1 cellular context compared by ENCODE assay signal in genomic region chr11:92376680-92377079, GRCh38.
TF ChIP-seq lines count a peak whose summit lies in the region.

No MANE protein-coding gene starts in this region.

TF ChIP-seq in HepG2, 621 proteins besides CTCF, POLR2A, EP300 and RAD21 (continued from another document):
- TF ChIP-seq ADNP (CRISPR knock-in tag; IDR thresholded peaks at IDR 0.05) (no peak), CREM (IDR thresholded peaks at IDR 0.05) (no peak), CREM (CRISPR knock-in tag; IDR thresholded peaks at IDR 0.05) (no peak), HES4 (CRISPR knock-in tag; IDR thresholded peaks at IDR 0.05; ENCODE audit: borderline replicate concordance) (no peak), MAFF (IDR thresholded peaks at IDR 0.05; ENCODE audit: low read depth, low read length) (peak; percentile 64; the same call in 1 of the 2 replicates), HOXA9 (CRISPR knock-in tag; IDR thresholded peaks at IDR 0.05; ENCODE audit: borderline replicate concordance) (no peak), MAFK (conservative IDR thresholded peaks at IDR 0.05 in 1 of 2, IDR thresholded peaks at IDR 0.05 in 1 of 2; ENCODE audit: low read length in 2 of 2) (peak; percentile 55 to 76; a peak in 3 of 4 replicates), REPIN1 (CRISPR knock-in tag; IDR thresholded peaks at IDR 0.05; ENCODE audit: borderline replicate concordance, low read depth) (no peak), DMTF1 (CRISPR knock-in tag; IDR thresholded peaks at IDR 0.05) (no peak), ZSCAN30 (CRISPR knock-in tag; IDR thresholded peaks at IDR 0.05) (no peak), ZC3H4 (CRISPR knock-in tag; IDR thresholded peaks at IDR 0.05; ENCODE audit: borderline replicate concordance) (no peak), THYN1 (CRISPR knock-in tag; IDR thresholded peaks at IDR 0.05; ENCODE audit: borderline replicate concordance, low read depth) (no peak), DDIT3 (CRISPR knock-in tag; IDR thresholded peaks at IDR 0.05) (no peak), NFKB2 (CRISPR knock-in tag; IDR thresholded peaks at IDR 0.05; ENCODE audit: borderline replicate concordance) (no peak), EHMT2 (IDR thresholded peaks at IDR 0.05; ENCODE audit: borderline replicate concordance, low read depth, low read length) (no peak), ZNF678 (CRISPR knock-in tag; IDR thresholded peaks at IDR 0.05) (no peak)
